Comparison of ENCODE assay signal across 29 cellular contexts in the genomic region with DNA sequence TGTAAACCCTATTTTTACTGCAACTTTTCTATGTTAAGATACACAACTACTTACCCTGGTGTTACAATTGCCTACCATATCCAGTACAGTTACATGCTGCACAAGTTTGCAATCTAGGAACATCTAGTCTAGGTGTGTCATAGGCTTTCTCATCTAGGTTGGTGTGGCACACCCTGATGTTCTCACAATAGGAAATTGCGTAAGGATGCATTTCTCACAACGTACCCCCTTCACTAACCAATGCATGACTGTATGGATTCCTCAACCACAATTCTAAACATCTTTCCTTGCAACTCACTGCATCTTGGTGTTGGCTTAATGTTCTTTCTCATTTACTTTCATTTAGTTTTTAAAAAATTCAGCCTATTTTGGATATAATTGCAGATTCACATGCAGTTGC. TPM values are rescaled to one million over a fixed set of nuclear protein-coding genes. Genes with fewer than 3 reads are reported as not detected.
DNase-seq lines count a peak whose midpoint lies in the region; ATAC-seq and TF ChIP-seq lines count a peak whose summit lies in the region.
"Had no signal": no experiment of that assay in that cellular context is flagged by ENCODE, and none has a peak within 500 bp of the region (broad histone marks: within the 10 kb centered on the region; RNA-seq: fewer than 3 reads in every experiment).

No MANE protein-coding gene starts in this region.

- no peak overlapping the region for H3K4me3 Mint-ChIP-seq in MCF 10A (ENCODE audit: unreplicated experiment)
- H3K4me3 Mint-ChIP-seq in activated naive CD8-positive, alpha-beta T cell treated with anti-CD3 and anti-CD28 coated beads for 36 hours = no peak overlapping the region
- H3K4me3 Mint-ChIP-seq: activated B cell treated with CpG ODN at 0.5 μM for 24 hours; activated CD4-positive, alpha-beta memory T cell treated with anti-CD3 and anti-CD28 coated beads for 36 hours; activated naive CD8-positive, alpha-beta T cell treated with anti-CD3 and anti-CD28 coated beads, Interleukin-2, amount 10 ng/mL, durations not matched to agents 7 days and 5 days; memory B cell; natural killer cell had no signal

- DNase-seq in MCF 10A (ENCODE audit: unreplicated experiment) = peak; percentile 76
- DNase-seq in breast epithelium (ENCODE audit: low spot score in 2 of 2) = no peak
- DNase-seq in activated naive CD8-positive, alpha-beta T cell treated with anti-CD3 and anti-CD28 coated beads for 36 hours = no peak
- peak; percentile 42 for DNase-seq in iris pigment epithelial cell (ENCODE audit: low read depth)
- no peak for DNase-seq in D341Med (ENCODE audit: low spot score)
- DNase-seq in GOT3 (lab: John Stamatoyannopoulos, UW) = no peak
- DNase-seq in GF-D8 (lab: John Stamatoyannopoulos, UW) = no peak
- DNase-seq: activated B cell treated with CpG ODN at 0.5 μM for 24 hours; activated CD4-positive, alpha-beta memory T cell treated with anti-CD3 and anti-CD28 coated beads for 36 hours; activated naive CD8-positive, alpha-beta T cell treated with anti-CD3 and anti-CD28 coated beads, Interleukin-2, amount 10 ng/mL, durations not matched to agents 7 days and 5 days; activated T-cell treated with anti-CD3 and anti-CD28 coated beads for 4 hours; C1 segment of cervical spinal cord; effector memory CD4-positive, alpha-beta T cell; H7; left cardiac atrium; MM.1S; natural killer cell; NCI-H1694; NCI-H2171 treated with DMSO at 0.1 percent for 48 hours; NCI-H526; right lobe of liver; RPMI8226; SK-N-SH; substantia nigra had no signal

- ATAC-seq in GM21619 (IDR thresholded peaks at IDR 0.05; ENCODE audit: unreplicated experiment) = no peak
- ATAC-seq: left cardiac atrium, right lobe of liver had no signal

- peaks cover 0 to 4% of the 10 kb centered on the region in 2 donors for H3K27me3 ChIP-seq in breast epithelium
- H3K27me3 ChIP-seq: right lobe of liver had no signal

- no peak overlapping the region for H3K27ac Mint-ChIP-seq in MCF 10A (ENCODE audit: low read depth, unreplicated experiment)
- peak overlapping the region; percentile 74 for H3K27ac Mint-ChIP-seq in activated naive CD8-positive, alpha-beta T cell treated with anti-CD3 and anti-CD28 coated beads for 36 hours
- H3K27ac Mint-ChIP-seq: activated B cell treated with CpG ODN at 0.5 μM for 24 hours; activated CD4-positive, alpha-beta memory T cell treated with anti-CD3 and anti-CD28 coated beads for 36 hours; activated naive CD8-positive, alpha-beta T cell treated with anti-CD3 and anti-CD28 coated beads, Interleukin-2, amount 10 ng/mL, durations not matched to agents 7 days and 5 days; memory B cell; natural killer cell had no signal

- H3K27ac ChIP-seq in breast epithelium = no peak overlapping the region
- H3K27ac ChIP-seq: parathyroid adenoma, right lobe of liver had no signal

- TF ChIP-seq CTCF in MCF 10A (IDR thresholded peaks at IDR 0.05; ENCODE audit: unreplicated experiment) (no peak), breast epithelium (IDR thresholded peaks at IDR 0.05) (no peak)

- no peaks in the 10 kb centered on the region for H3K36me3 Mint-ChIP-seq in MCF 10A (ENCODE audit: insufficient read depth, unreplicated experiment)
- H3K36me3 Mint-ChIP-seq in activated naive CD8-positive, alpha-beta T cell treated with anti-CD3 and anti-CD28 coated beads for 36 hours = peaks cover 46% of the 10 kb centered on the region
- H3K36me3 Mint-ChIP-seq: natural killer cell had no signal

- TF ChIP-seq POLR2A in breast epithelium (IDR thresholded peaks at IDR 0.05) = no peak

- CTCF ChIA-PET in MCF 10A (lab: Yijun Ruan, JAX) = no interaction called here

- no peaks in the 10 kb centered on the region for H3K9me3 ChIP-seq in breast epithelium
- H3K9me3 ChIP-seq: right lobe of liver, SK-N-SH had no signal

- POLR2A ChIA-PET in MCF 10A (lab: Yijun Ruan, JAX) = no interaction called here

- H3K4me1 Mint-ChIP-seq in MCF 10A (ENCODE audit: insufficient read depth, unreplicated experiment) = peaks cover 32% of the 10 kb centered on the region
- peaks cover 53% of the 10 kb centered on the region for H3K4me1 Mint-ChIP-seq in activated naive CD8-positive, alpha-beta T cell treated with anti-CD3 and anti-CD28 coated beads for 36 hours

- intact Hi-C loops in MCF 10A (cut with micrococcal nuclease) (no loop called here), breast epithelium (cut with DNase I; ENCODE audit: low total_unique reads) (no loop called here)

- no peak overlapping the region for H3K4me3 ChIP-seq in breast epithelium
- H3K4me3 ChIP-seq: right lobe of liver had no signal

- H3K27me3 Mint-ChIP-seq in MCF 10A (ENCODE audit: insufficient read depth, unreplicated experiment) = no peaks in the 10 kb centered on the region
- H3K27me3 Mint-ChIP-seq in activated naive CD8-positive, alpha-beta T cell treated with anti-CD3 and anti-CD28 coated beads for 36 hours = peaks cover 4% of the 10 kb centered on the region
- H3K27me3 Mint-ChIP-seq: activated B cell treated with CpG ODN at 0.5 μM for 24 hours; activated CD4-positive, alpha-beta memory T cell treated with anti-CD3 and anti-CD28 coated beads for 36 hours; memory B cell had no signal

- no peaks in the 10 kb centered on the region for H3K36me3 ChIP-seq in breast epithelium
- H3K36me3 ChIP-seq: right lobe of liver had no signal

- no TSS peak for BruUV-seq in MCF 10A (replicated peaks; lab: Mats Ljungman, UMichigan)

- no peaks in the 10 kb centered on the region for H3K4me1 ChIP-seq in breast epithelium
- H3K4me1 ChIP-seq: right lobe of liver had no signal

- H3K9me3 Mint-ChIP-seq in MCF 10A (ENCODE audit: unreplicated experiment) = no peaks in the 10 kb centered on the region
- H3K9me3 Mint-ChIP-seq in activated naive CD8-positive, alpha-beta T cell treated with anti-CD3 and anti-CD28 coated beads for 36 hours = peaks cover 5% of the 10 kb centered on the region
- H3K9me3 Mint-ChIP-seq: activated B cell treated with CpG ODN at 0.5 μM for 24 hours; activated CD4-positive, alpha-beta memory T cell treated with anti-CD3 and anti-CD28 coated beads for 36 hours; activated naive CD8-positive, alpha-beta T cell treated with anti-CD3 and anti-CD28 coated beads, Interleukin-2, amount 10 ng/mL, durations not matched to agents 7 days and 5 days; memory B cell; natural killer cell had no signal

RNA-seq across cellular contexts. Expression of a gene that starts 31.6 kb away (rescaled TPM):
- not detected in 2 replicates for total RNA-seq in MCF 10A (2022)
- total RNA-seq in breast epithelium = not detected
- not detected for total RNA-seq in activated naive CD8-positive, alpha-beta T cell treated with anti-CD3 and anti-CD28 coated beads for 36 hours
- total RNA-seq: activated B cell treated with CpG ODN at 0.5 μM for 24 hours; activated CD4-positive, alpha-beta memory T cell treated with anti-CD3 and anti-CD28 coated beads for 36 hours; activated naive CD8-positive, alpha-beta T cell treated with anti-CD3 and anti-CD28 coated beads, Interleukin-2, amount 10 ng/mL, durations not matched to agents 7 days and 5 days; fibroblast of lung; left cardiac atrium; natural killer cell; right lobe of liver; urinary bladder had no signal

Comparison
In these comparisons a context has a peak if more than half of its experiments do, and no peak if none do; other contexts are left out.
1. DNase-seq: peak in MCF 10A (single experiment) and iris pigment epithelial cell (single experiment); none in breast epithelium (0 of 2), activated naive CD8-positive, alpha-beta T cell treated with anti-CD3 and anti-CD28 coated beads for 36 hours (single experiment), D341Med (single experiment), GOT3 (single experiment) and GF-D8 (single experiment).